In the genomic region with DNA sequence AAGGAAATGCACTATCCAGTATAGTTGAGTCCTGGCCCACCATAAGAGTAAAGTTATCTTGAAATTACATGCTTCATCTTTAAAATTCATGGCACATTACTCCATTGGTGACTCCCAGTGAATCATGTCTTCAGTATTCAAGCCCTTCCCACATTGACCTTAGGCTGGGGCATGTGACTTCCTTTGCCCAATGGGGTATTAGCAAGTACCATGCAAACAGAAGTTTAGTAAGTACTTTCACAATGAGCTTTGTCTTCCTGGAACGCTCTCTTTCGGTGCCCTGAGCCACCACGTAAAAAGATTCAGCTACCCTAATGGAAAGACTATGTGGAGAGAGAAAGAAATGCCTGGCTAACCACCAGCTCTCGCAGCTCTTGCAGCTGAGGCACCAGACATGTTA, we compare ENCODE assay signal across 26 cellular contexts.
A peak's percentile ranks its signal among the peaks of the same experiment; 100 is the strongest.
DNase-seq lines count a peak whose midpoint lies in the region; ATAC-seq, FAIRE-seq and TF ChIP-seq lines count a peak whose summit lies in the region.
"Had no signal": no experiment of that assay in that cellular context is flagged by ENCODE, and none has a peak within 500 bp of the region (broad histone marks: within the 10 kb centered on the region; RNA-seq: fewer than 3 reads in every experiment).

No MANE protein-coding gene starts in this region.

- no peak overlapping the region for H2BK15ac ChIP-seq in IMR-90 (ENCODE audit: low read depth, low read length)

- CTCF ChIA-PET in MCF 10A (lab: Yijun Ruan, JAX) (interaction anchor here (1.2 to 1.3 kb wide), 3 partner anchors 9 to 756 kb away, joined by 3 read pairs; no protein-coding TSS in a partner anchor), IMR-90 (lab: Yijun Ruan, JAX) (no interaction called here), HepG2 (lab: Yijun Ruan, JAX; ENCODE audit: low intra/inter-chr PET ratio, low total read pairs) (no interaction called here)

- POLR2A ChIA-PET in MCF 10A (lab: Yijun Ruan, JAX): interaction anchor here (0.6 kb wide), 1 partner anchor 262 kb away, joined by 3 read pairs; no protein-coding TSS in a partner anchor
- POLR2A ChIA-PET in IMR-90 (lab: Charles Lee; ENCODE audit: unreplicated experiment): no interaction called here
- POLR2A ChIA-PET in HepG2 (lab: Yijun Ruan, JAX): no interaction called here

- no peak overlapping the region for H2AFZ ChIP-seq in IMR-90 (replicated peaks; ENCODE audit: low read length, poor library complexity)
- no peak overlapping the region for H2AFZ ChIP-seq in HepG2 (ENCODE audit: low read length)

- H2BK5ac ChIP-seq in IMR-90 (ENCODE audit: low read depth, low read length, poor library complexity, severe bottlenecking): no peak overlapping the region

- no peaks in the 10 kb centered on the region for H3K9me3 ChIP-seq in breast epithelium
- no peaks in the 10 kb centered on the region for H3K9me3 ChIP-seq in IMR-90 (ENCODE audit: control insufficient read depth, insufficient read depth, low read length)
- no peaks in the 10 kb centered on the region for H3K9me3 ChIP-seq in HepG2 (ENCODE audit: low read length)
- H3K9me3 ChIP-seq: esophagus muscularis mucosa, lower lobe of right lung, sigmoid colon, thyroid gland had no signal

- H3K36me3 Mint-ChIP-seq in MCF 10A (ENCODE audit: insufficient read depth, unreplicated experiment): no peaks in the 10 kb centered on the region
- H3K36me3 Mint-ChIP-seq in activated naive CD8-positive, alpha-beta T cell treated with anti-CD3 and anti-CD28 coated beads, Interleukin-2, amount 50 U/mL, for 24 hours (ENCODE audit: low read depth): no peaks in the 10 kb centered on the region
- no peaks in the 10 kb centered on the region for H3K36me3 Mint-ChIP-seq in stimulated activated effector memory CD8-positive, alpha-beta T cell treated with anti-CD3 and anti-CD28 coated beads, Interleukin-12 subunit alpha, Interleukin-12 subunit beta, amount 100 ng/mL, for 72 hours
- H3K36me3 Mint-ChIP-seq: brain; stimulated activated naive B cell treated with anti-CD40 and anti-IgM and Interleukin-4, amounts not matched to agents 10 μg/mL and 1 μg/mL and 100 μg/mL, for 72 hours had no signal

- H3K14ac ChIP-seq in IMR-90 (replicated peaks; ENCODE audit: low read depth, low read length): no peak overlapping the region

- H3K27me3 ChIP-seq in breast epithelium (no peaks in the 10 kb centered on the region), IMR-90 (ENCODE audit: control insufficient read depth, insufficient read depth, low read length) (no peaks in the 10 kb centered on the region), HepG2 (ENCODE audit: control insufficient read depth in 1 of 2, insufficient read depth in 2 of 2, low read length in 2 of 2) (no peaks in the 10 kb centered on the region)
- H3K27me3 ChIP-seq: esophagus muscularis mucosa, sigmoid colon, thyroid gland had no signal

- H3K4me1 ChIP-seq in breast epithelium: no peaks in the 10 kb centered on the region
- H3K4me1 ChIP-seq in IMR-90 (ENCODE audit: control insufficient read depth, insufficient read depth, low read length): no peaks in the 10 kb centered on the region
- H3K4me1 ChIP-seq in HepG2 (ENCODE audit: insufficient read depth, low read length): no peaks in the 10 kb centered on the region
- H3K4me1 ChIP-seq: esophagus muscularis mucosa, lower lobe of right lung, sigmoid colon, thyroid gland had no signal

- H3K27ac Mint-ChIP-seq in MCF 10A (ENCODE audit: low read depth, unreplicated experiment): no peak overlapping the region
- peak overlapping the region; percentile 66 for H3K27ac Mint-ChIP-seq in activated naive CD8-positive, alpha-beta T cell treated with anti-CD3 and anti-CD28 coated beads, Interleukin-2, amount 50 U/mL, for 24 hours
- no peak overlapping the region for H3K27ac Mint-ChIP-seq in stimulated activated effector memory CD8-positive, alpha-beta T cell treated with anti-CD3 and anti-CD28 coated beads, Interleukin-12 subunit alpha, Interleukin-12 subunit beta, amount 100 ng/mL, for 72 hours
- H3K27ac Mint-ChIP-seq: brain; stimulated activated naive B cell treated with anti-CD40 and anti-IgM and Interleukin-4, amounts not matched to agents 10 μg/mL and 1 μg/mL and 100 μg/mL, for 72 hours; T-helper 17 cell had no signal

- no peak overlapping the region for H4K8ac ChIP-seq in IMR-90 (ENCODE audit: low read depth in 2 of 2, low read length in 2 of 2)

- TF ChIP-seq RAD21 in IMR-90 (IDR thresholded peaks at IDR 0.05; ENCODE audit: low read length) (no peak), HepG2 (CRISPR knock-in tag; IDR thresholded peaks at IDR 0.05) (no peak)

- H3K18ac ChIP-seq in IMR-90 (ENCODE audit: low read depth, low read length): no peak overlapping the region

- no peaks in the 10 kb centered on the region for H3K9me3 Mint-ChIP-seq in MCF 10A (ENCODE audit: unreplicated experiment)
- H3K9me3 Mint-ChIP-seq in activated naive CD8-positive, alpha-beta T cell treated with anti-CD3 and anti-CD28 coated beads, Interleukin-2, amount 50 U/mL, for 24 hours: no peaks in the 10 kb centered on the region
- no peaks in the 10 kb centered on the region for H3K9me3 Mint-ChIP-seq in stimulated activated effector memory CD8-positive, alpha-beta T cell treated with anti-CD3 and anti-CD28 coated beads, Interleukin-12 subunit alpha, Interleukin-12 subunit beta, amount 100 ng/mL, for 72 hours
- H3K9me3 Mint-ChIP-seq: brain; stimulated activated naive B cell treated with anti-CD40 and anti-IgM and Interleukin-4, amounts not matched to agents 10 μg/mL and 1 μg/mL and 100 μg/mL, for 72 hours had no signal

- intact Hi-C loops in MCF 10A (cut with micrococcal nuclease): no loop called here
- intact Hi-C loops in breast epithelium (cut with DNase I; ENCODE audit: low total_unique reads): no loop called here
- intact Hi-C loops in IMR-90 (cut with micrococcal nuclease): no loop called here
- intact Hi-C loops in HepG2 (cut with micrococcal nuclease; ENCODE audit: unreplicated experiment): no loop called here

- no peak overlapping the region for H3K4me3 ChIP-seq in breast epithelium
- H3K4me3 ChIP-seq in IMR-90 (ENCODE audit: insufficient read depth, low read depth, low read length): no peak overlapping the region
- H3K4me3 ChIP-seq in HepG2 (replicated peaks in 1 of 3; ENCODE audit: insufficient read depth in 1 of 3, low read depth in 2 of 3, low read length in 3 of 3): no peak overlapping the region
- H3K4me3 ChIP-seq: esophagus muscularis mucosa, lower lobe of right lung, sigmoid colon, thyroid gland had no signal

- H3K36me3 ChIP-seq in breast epithelium (no peaks in the 10 kb centered on the region), IMR-90 (ENCODE audit: control insufficient read depth, insufficient read depth, low read length) (no peaks in the 10 kb centered on the region), HepG2 (replicated peaks in 1 of 2; ENCODE audit: control insufficient read depth in 1 of 2, insufficient read depth in 2 of 2, low read length in 2 of 2) (no peaks in the 10 kb centered on the region)
- H3K36me3 ChIP-seq: esophagus muscularis mucosa, lower lobe of right lung, sigmoid colon, thyroid gland had no signal

- TF ChIP-seq POLR2A in breast epithelium (IDR thresholded peaks at IDR 0.05) (no peak), IMR-90 (IDR thresholded peaks at IDR 0.05; ENCODE audit: low read depth, low read length) (no peak), HepG2 (IDR thresholded peaks at IDR 0.05; ENCODE audit: insufficient read depth in 1 of 2, low read depth in 2 of 2, low read length in 2 of 2) (no peak)

- ATAC-seq in IMR-90 (ENCODE audit: low read depth): no peak
- peak; percentile 89 for ATAC-seq in activated naive CD8-positive, alpha-beta T cell treated with anti-CD3 and anti-CD28 coated beads, Interleukin-2, amount 50 U/mL, for 24 hours
- ATAC-seq in stimulated activated effector memory CD8-positive, alpha-beta T cell treated with anti-CD3 and anti-CD28 coated beads, Interleukin-12 subunit alpha, Interleukin-12 subunit beta, amount 100 ng/mL, for 72 hours: peak; percentile 95
- ATAC-seq in GM21619 (IDR thresholded peaks at IDR 0.05; ENCODE audit: unreplicated experiment): no peak
- no peak for ATAC-seq in HepG2
- ATAC-seq: lower lobe of right lung; stimulated activated naive B cell treated with anti-CD40 and anti-IgM and Interleukin-4, amounts not matched to agents 10 μg/mL and 1 μg/mL and 100 μg/mL, for 72 hours; T-helper 17 cell had no signal

- no peak overlapping the region for H3K23ac ChIP-seq in IMR-90 (ENCODE audit: low read depth, low read length)

- H3K27ac ChIP-seq in breast epithelium (no peak overlapping the region), IMR-90 (ENCODE audit: insufficient read depth, low read length) (no peak overlapping the region), HepG2 (ENCODE audit: extremely low read length, insufficient read depth, low read length) (no peak overlapping the region)
- H3K27ac ChIP-seq: esophagus muscularis mucosa, lower lobe of right lung, sigmoid colon, thyroid gland, VCaP had no signal

- H3K9ac ChIP-seq in IMR-90 (ENCODE audit: low read depth, low read length) (no peak overlapping the region), HepG2 (ENCODE audit: insufficient read depth, low read depth, low read length) (no peak overlapping the region)

- H2AK9ac ChIP-seq in IMR-90 (replicated peaks; ENCODE audit: low read depth, low read length, poor library complexity): no peak overlapping the region

- H3K4ac ChIP-seq in IMR-90 (ENCODE audit: low read depth, low read length): no peak overlapping the region

- BruUV-seq in MCF 10A (replicated peaks; lab: Mats Ljungman, UMichigan) (no TSS peak), IMR-90 (replicated peaks; lab: Mats Ljungman, UMichigan) (no TSS peak), HepG2 (replicated peaks; lab: Mats Ljungman, UMichigan) (no TSS peak)

- no peaks in the 10 kb centered on the region for H3K79me1 ChIP-seq in IMR-90 (ENCODE audit: low read depth in 1 of 2, low read length in 2 of 2)

- no peak overlapping the region for H3K4me2 ChIP-seq in IMR-90 (ENCODE audit: low read depth, low read length)
- H3K4me2 ChIP-seq in HepG2 (ENCODE audit: low read depth, low read length): no peak overlapping the region

- no peak overlapping the region for H3K56ac ChIP-seq in IMR-90 (ENCODE audit: extremely low read depth, insufficient read depth, low read length)

- no peaks in the 10 kb centered on the region for H3K79me2 ChIP-seq in HepG2 (ENCODE audit: insufficient read depth, low read length)

- no peak overlapping the region for H2AK5ac ChIP-seq in IMR-90 (ENCODE audit: low read depth, low read length)

- H4K5ac ChIP-seq in IMR-90 (ENCODE audit: low read depth, low read length): no peak overlapping the region

- dilution Hi-C loops in IMR-90 (cut with HindIII; ENCODE audit: low sequenced_read_pairs, unreplicated experiment): no loop called here

- H3K4me1 Mint-ChIP-seq in MCF 10A (ENCODE audit: insufficient read depth, unreplicated experiment): no peaks in the 10 kb centered on the region
- peaks cover 34% of the 10 kb centered on the region for H3K4me1 Mint-ChIP-seq in activated naive CD8-positive, alpha-beta T cell treated with anti-CD3 and anti-CD28 coated beads, Interleukin-2, amount 50 U/mL, for 24 hours
- H3K4me1 Mint-ChIP-seq in stimulated activated effector memory CD8-positive, alpha-beta T cell treated with anti-CD3 and anti-CD28 coated beads, Interleukin-12 subunit alpha, Interleukin-12 subunit beta, amount 100 ng/mL, for 72 hours: peaks cover 6% of the 10 kb centered on the region
- H3K4me1 Mint-ChIP-seq: brain had no signal

- no peak for TF ChIP-seq EP300 in HepG2 (IDR thresholded peaks at IDR 0.05; ENCODE audit: low read depth in 2 of 2, low read length in 2 of 2)
- TF ChIP-seq EP300 in HepG2 (CRISPR knock-in tag; IDR thresholded peaks at IDR 0.05; ENCODE audit: borderline replicate concordance): no peak

- WGBS in IMR-90 (ENCODE audit: extremely low coverage in 2 of 2, insufficient read length in 1 of 2), 2 experiments: no CpG with 5 or more reads among the region's 4 CpGs
- 3% methylated on average over 4 of the region's 4 CpGs for WGBS in HepG2 (ENCODE audit: low lambda C conversion rate)

- FAIRE-seq in HepG2 (lab: Jason Lieb, UNC): no peak

- DNase-seq in MCF 10A (ENCODE audit: unreplicated experiment) (peak; percentile 9), breast epithelium (ENCODE audit: low spot score in 2 of 2) (no peak), IMR-90 (peak; percentile 0), OCI-M2 (lab: John Stamatoyannopoulos, UW; ENCODE audit: unreplicated experiment) (no peak), HepG2 (ENCODE audit: low spot score) (no peak)
- DNase-seq in activated naive CD8-positive, alpha-beta T cell treated with anti-CD3 and anti-CD28 coated beads, Interleukin-2, amount 50 U/mL, for 24 hours: peak; percentile 4
- no peak for DNase-seq in stimulated activated effector memory CD8-positive, alpha-beta T cell treated with anti-CD3 and anti-CD28 coated beads, Interleukin-12 subunit alpha, Interleukin-12 subunit beta, amount 100 ng/mL, for 72 hours (ENCODE audit: low spot score in 2 of 2)
- DNase-seq: CD4-positive, CD25-positive, alpha-beta regulatory T cell; DMS 273 treated with DMSO at 0.1 percent for 48 hours; effector CD8-positive, alpha-beta T cell; GF-D8; islet precursor cell; lower lobe of right lung; NCI-H1105; NCI-H2029; NCI-H345; NCI-H774; posterior cingulate gyrus; sigmoid colon; stimulated activated naive B cell treated with anti-CD40 and anti-IgM and Interleukin-4, amounts not matched to agents 10 μg/mL and 1 μg/mL and 100 μg/mL, for 72 hours; T-helper 17 cell; thyroid gland had no signal

- H4K91ac ChIP-seq in IMR-90 (ENCODE audit: insufficient read depth, low read depth, low read length): no peak overlapping the region

- H4K20me1 ChIP-seq in IMR-90 (ENCODE audit: insufficient read depth, low read length): no peaks in the 10 kb centered on the region
- H4K20me1 ChIP-seq in HepG2 (ENCODE audit: insufficient read depth, low read length): no peaks in the 10 kb centered on the region

- H3K9me1 ChIP-seq in IMR-90 (ENCODE audit: insufficient read depth, low read length): no peaks in the 10 kb centered on the region

- no peak for TF ChIP-seq CTCF in MCF 10A (IDR thresholded peaks at IDR 0.05; ENCODE audit: unreplicated experiment)
- no peak for TF ChIP-seq CTCF in breast epithelium (IDR thresholded peaks at IDR 0.05)
- TF ChIP-seq CTCF in IMR-90 (conservative IDR thresholded peaks at IDR 0.05; ENCODE audit: low read depth, low read length): no peak
- no peak for TF ChIP-seq CTCF in HepG2 (CRISPR knock-in tag; IDR thresholded peaks at IDR 0.05)

- H2BK20ac ChIP-seq in IMR-90 (ENCODE audit: low read depth, low read length): no peak overlapping the region

- in situ Hi-C loops in IMR-90 (cut with MboI; ENCODE audit: low sequenced_read_pairs): no loop called here
- in situ Hi-C loops in HepG2 (cut with HindIII; ENCODE audit: extremely low pct_ligation_motif_present, low pct_unique_long_range_greater_than_20kb): no loop called here

- H3K4me3 Mint-ChIP-seq in MCF 10A (ENCODE audit: unreplicated experiment): no peak overlapping the region
- H3K4me3 Mint-ChIP-seq in activated naive CD8-positive, alpha-beta T cell treated with anti-CD3 and anti-CD28 coated beads, Interleukin-2, amount 50 U/mL, for 24 hours: no peak overlapping the region
- H3K4me3 Mint-ChIP-seq in stimulated activated effector memory CD8-positive, alpha-beta T cell treated with anti-CD3 and anti-CD28 coated beads, Interleukin-12 subunit alpha, Interleukin-12 subunit beta, amount 100 ng/mL, for 72 hours: no peak overlapping the region
- H3K4me3 Mint-ChIP-seq: brain; CD4-positive, CD25-positive, alpha-beta regulatory T cell; stimulated activated naive B cell treated with anti-CD40 and anti-IgM and Interleukin-4, amounts not matched to agents 10 μg/mL and 1 μg/mL and 100 μg/mL, for 72 hours; T-helper 17 cell had no signal

- H2BK120ac ChIP-seq in IMR-90 (ENCODE audit: low read depth, low read length): no peak overlapping the region

- H3K27me3 Mint-ChIP-seq in MCF 10A (ENCODE audit: insufficient read depth, unreplicated experiment): no peaks in the 10 kb centered on the region
- H3K27me3 Mint-ChIP-seq in activated naive CD8-positive, alpha-beta T cell treated with anti-CD3 and anti-CD28 coated beads, Interleukin-2, amount 50 U/mL, for 24 hours: no peaks in the 10 kb centered on the region
- H3K27me3 Mint-ChIP-seq: CD4-positive, CD25-positive, alpha-beta regulatory T cell; stimulated activated naive B cell treated with anti-CD40 and anti-IgM and Interleukin-4, amounts not matched to agents 10 μg/mL and 1 μg/mL and 100 μg/mL, for 72 hours; T-helper 17 cell had no signal

Comparison
In these comparisons a context has a peak if more than half of its experiments do, and no peak if none do; other contexts are left out.
1. DNase-seq: peak in MCF 10A (single experiment), IMR-90 (single experiment) and activated naive CD8-positive, alpha-beta T cell treated with anti-CD3 and anti-CD28 coated beads, Interleukin-2, amount 50 U/mL, for 24 hours (single experiment); none in breast epithelium (0 of 2), stimulated activated effector memory CD8-positive, alpha-beta T cell treated with anti-CD3 and anti-CD28 coated beads, Interleukin-12 subunit alpha, Interleukin-12 subunit beta, amount 100 ng/mL, for 72 hours (0 of 2), OCI-M2 (single experiment) and HepG2 (single experiment).
2. ATAC-seq: peak in activated naive CD8-positive, alpha-beta T cell treated with anti-CD3 and anti-CD28 coated beads, Interleukin-2, amount 50 U/mL, for 24 hours (single experiment) and stimulated activated effector memory CD8-positive, alpha-beta T cell treated with anti-CD3 and anti-CD28 coated beads, Interleukin-12 subunit alpha, Interleukin-12 subunit beta, amount 100 ng/mL, for 72 hours (single experiment); none in IMR-90 (single experiment), GM21619 (single experiment) and HepG2 (single experiment).